In genomic region chr5:132865668-132866341, GRCh38 we compare ENCODE assay signal across 8 cellular contexts. TPM values are rescaled to one million over a fixed set of nuclear protein-coding genes. Genes with fewer than 3 reads are reported as not detected.
DNase-seq lines count a peak whose midpoint lies in the region; ATAC-seq and TF ChIP-seq lines count a peak whose summit lies in the region.

No MANE protein-coding gene starts in this region.

- in situ Hi-C loops in astrocyte of the cerebellum (cut with HindIII; ENCODE audit: low sequenced_read_pairs) (no loop called here), G401 (cut with HindIII; ENCODE audit: low sequenced_read_pairs) (no loop called here)

- peak overlapping the region; percentile 94 to 99 for H3K9ac ChIP-seq in liver (ENCODE audit: low read depth in 1 of 2, low read length in 2 of 2)

- H3K4me3 ChIP-seq in astrocyte of the cerebellum (ENCODE audit: low read depth, low read length) (peak overlapping the region; percentile 92), liver (ENCODE audit: low read depth in 1 of 3, low read length in 3 of 3) (peak overlapping the region; percentile 29 to 71 (median 34)), thymus (ENCODE audit: low read length) (peak overlapping the region; percentile 71)

- TF ChIP-seq CTCF in astrocyte of the cerebellum (IDR thresholded peaks at IDR 0.05; ENCODE audit: low read depth, low read length, missing control alignments) (no peak), liver (IDR thresholded peaks at IDR 0.05; ENCODE audit: low read depth, low read length, missing input control) (no peak)

- TF ChIP-seq RAD21 in liver (IDR thresholded peaks at IDR 0.05): no peak

- H3K27ac ChIP-seq in liver (ENCODE audit: low read depth in 1 of 2, low read length in 2 of 2): peak overlapping the region; percentile 98 to 99
- H3K27ac ChIP-seq in thymus (ENCODE audit: low read depth): peak overlapping the region; percentile 87

- ATAC-seq in HG03354 (IDR thresholded peaks at IDR 0.05; ENCODE audit: poor library complexity, severe bottlenecking, unreplicated experiment): peak; percentile 27

- H3K4me1 ChIP-seq in liver (ENCODE audit: control insufficient read depth in 4 of 4, insufficient read depth in 4 of 4, low read length in 3 of 4) (peaks cover 9 to 36% (median 16%) of the 10 kb centered on the region in 4 donors), thymus (ENCODE audit: control insufficient read depth, insufficient read depth, low read length) (peaks cover 10% of the 10 kb centered on the region)

- H3K27me3 ChIP-seq in liver (ENCODE audit: control insufficient read depth in 4 of 4, insufficient read depth in 4 of 4, low read length in 3 of 4) (no peaks in the 10 kb centered on the region), thymus (ENCODE audit: control insufficient read depth, insufficient read depth) (no peaks in the 10 kb centered on the region)

- DNase-seq in NOMO-1 treated with dmso at 0.1 percent for 144 hours (lab: John Stamatoyannopoulos, UW; ENCODE audit: unreplicated experiment) (peak; percentile 64), NOMO-1 treated with DMSO at 0.1 percent for 48 hours (lab: John Stamatoyannopoulos, UW; ENCODE audit: unreplicated experiment) (no peak), astrocyte of the cerebellum (ENCODE audit: low read depth) (no peak), G401 (ENCODE audit: low spot score) (no peak)
- no peak for DNase-seq in stimulated activated CD4-positive, alpha-beta T cell treated with anti-CD3 and anti-CD28 coated beads, Interleukin-2, amount 100 ng/mL, for 48 hours

- 32% methylated on average over 30 of the region's 30 CpGs for WGBS in liver
- WGBS in thymus: 48% methylated on average over 30 of the region's 30 CpGs

- peaks cover 0 to 15% (median 8%) of the 10 kb centered on the region in 4 donors for H3K36me3 ChIP-seq in liver (ENCODE audit: control insufficient read depth in 4 of 4, insufficient read depth in 3 of 4, low read depth in 1 of 4, low read length in 3 of 4)
- H3K36me3 ChIP-seq in thymus (ENCODE audit: control insufficient read depth, insufficient read depth): peaks cover 16% of the 10 kb centered on the region

- no peaks in the 10 kb centered on the region for H3K9me3 ChIP-seq in liver (ENCODE audit: control insufficient read depth in 4 of 4, low read length in 3 of 4)
- no peaks in the 10 kb centered on the region for H3K9me3 ChIP-seq in thymus (ENCODE audit: control insufficient read depth)

TF ChIP-seq in liver, 16 proteins besides CTCF, POLR2A, EP300 and RAD21:
- no peak for TF ChIP-seq FOXA2 (IDR thresholded peaks at IDR 0.05)
- TF ChIP-seq TAF1 (conservative IDR thresholded peaks at IDR 0.05): no peak
- TF ChIP-seq HNF4A (conservative IDR thresholded peaks at IDR 0.05): no peak
- TF ChIP-seq REST (IDR thresholded peaks at IDR 0.05): no peak
- no peak for TF ChIP-seq RXRA (IDR thresholded peaks at IDR 0.05)
- no peak for TF ChIP-seq ZBTB33 (IDR thresholded peaks at IDR 0.05)
- TF ChIP-seq MAX (IDR thresholded peaks at IDR 0.05): no peak
- TF ChIP-seq ATF3 (IDR thresholded peaks at IDR 0.05): no peak
- no peak for TF ChIP-seq FOXA1 (IDR thresholded peaks at IDR 0.05)

RNA-seq across cellular contexts. Expression of gene GDF9, which starts 0.5 kb away (rescaled TPM):
- total RNA-seq in liver: under 1 TPM in 1 of 2 donors, not detected in 1; 0.08 TPM
- polyA plus RNA-seq in liver (under 1 TPM; 0.08 to 0.10 TPM), thymus (2.5 TPM)
- 0.12 and 1.3 TPM in 2 replicates for total RNA-seq in G401 (2014; rRNA removed; shearing (Covaris generic))

RNA-seq across cellular contexts. Expression of gene UQCRQ, which starts 0.6 kb away (rescaled TPM):
- total RNA-seq in liver: 100 to 1,000 TPM in 1 of 2 donors, 10 to 100 TPM in 1; 62.5 to 103 TPM
- 1,000 to 10,000 TPM in 1 of 2 donors, 100 to 1,000 TPM in 1; 548 to 2,326 TPM for polyA plus RNA-seq in liver
- polyA plus RNA-seq in thymus: 232 TPM
- 108 and 215 TPM in 2 replicates for total RNA-seq in G401 (2014; rRNA removed; shearing (Covaris generic))

RNA-seq across cellular contexts. Expression of gene LEAP2, which starts 7.7 kb away (rescaled TPM):
- 10 to 100 TPM; 12.0 to 56.7 TPM for total RNA-seq in liver
- polyA plus RNA-seq in liver: 100 to 1,000 TPM in 1 of 2 donors, 10 to 100 TPM in 1; 68.1 to 736 TPM
- polyA plus RNA-seq in thymus: 4.4 TPM
- not detected in 2 replicates for total RNA-seq in G401 (2014; rRNA removed; shearing (Covaris generic))

RNA-seq across cellular contexts. Expression of gene SHROOM1, which starts 35.4 kb away (rescaled TPM):
- total RNA-seq in liver: 10 to 100 TPM in 1 of 2 donors, 1 to 10 TPM in 1; 6.1 to 23.0 TPM
- polyA plus RNA-seq in liver (10 to 100 TPM; 13.7 to 28.5 TPM), thymus (6.2 TPM)
- 3.1 and 5.9 TPM in 2 replicates for total RNA-seq in G401 (2014; rRNA removed; shearing (Covaris generic))

RNA-seq across cellular contexts. Expression of gene SOWAHA, which starts 52.7 kb away (rescaled TPM):
- total RNA-seq in liver: 1 to 10 TPM; 1.6 to 1.9 TPM
- polyA plus RNA-seq in liver: 1 to 10 TPM; 1.3 to 2.2 TPM
- 4.3 TPM for polyA plus RNA-seq in thymus
- 0.78 and 1.1 TPM in 2 replicates for total RNA-seq in G401 (2014; rRNA removed; shearing (Covaris generic))

Comparison
In these comparisons a context has a peak if more than half of its experiments do, and no peak if none do; other contexts are left out.
1. H3K4me3 ChIP-seq: peak in every context shown above with its lines; median percentile 92 in astrocyte of the cerebellum; 71 in thymus; 34 in liver.
2. RNA of gene LEAP2, which starts 7.7 kb away (total RNA-seq): 12.0 to 56.7 TPM in liver; not detected in G401; every median in the first group is over 10 times any median in the second.